ENCODE assay signal across 8 cellular contexts in genomic region chr17:76071497-76072148, GRCh38. TPM values are rescaled to one million over a fixed set of nuclear protein-coding genes. Genes with fewer than 3 reads are reported as not detected.
DNase-seq lines count a peak whose midpoint lies in the region; ATAC-seq and TF ChIP-seq lines count a peak whose summit lies in the region.

No MANE protein-coding gene starts in this region.

- no peak for TF ChIP-seq CTCF in GM20000 (IDR thresholded peaks at IDR 0.05; ENCODE audit: extremely low read depth, missing control alignments)

- H3K4me1 ChIP-seq in esophagus (ENCODE audit: control insufficient read depth in 2 of 2, insufficient read depth in 2 of 2, low read length in 1 of 2), result peaks cover 7 to 25% of the 10 kb centered on the region in 2 donors
- peaks cover 9% of the 10 kb centered on the region for H3K4me1 ChIP-seq in rectal smooth muscle tissue (ENCODE audit: control insufficient read depth, insufficient read depth, low read length)

- H3K9me3 ChIP-seq in SK-N-MC (ENCODE audit: low read depth, low read length) (no peaks in the 10 kb centered on the region), esophagus (ENCODE audit: control insufficient read depth in 2 of 2, insufficient read depth in 1 of 2, low read depth in 1 of 2, low read length in 1 of 2) (no peaks in the 10 kb centered on the region)

- H3K27ac ChIP-seq in SK-N-MC (peak overlapping the region; percentile 62; the same call in 1 of the 2 replicates), esophagus (ENCODE audit: low read depth in 2 of 2, low read length in 1 of 2) (peak overlapping the region; percentile 74 to 84), rectal smooth muscle tissue (ENCODE audit: low read depth, low read length) (peak overlapping the region; percentile 71)

- H3K4me3 ChIP-seq in SK-N-MC, result peak overlapping the region; percentile 86
- H3K4me3 ChIP-seq in esophagus (ENCODE audit: low read depth in 1 of 2, low read length in 2 of 2), result peak overlapping the region; percentile 82 to 88
- H3K4me3 ChIP-seq in rectal smooth muscle tissue (ENCODE audit: low read length), result peak overlapping the region; percentile 88

- H3K27me3 ChIP-seq in esophagus (ENCODE audit: control insufficient read depth in 1 of 2, insufficient read depth in 2 of 2, low read length in 2 of 2) (peaks cover 0 to 8% of the 10 kb centered on the region in 2 donors), rectal smooth muscle tissue (ENCODE audit: control insufficient read depth, insufficient read depth, low read length) (peaks cover 25% of the 10 kb centered on the region)

- H3K9ac ChIP-seq in SK-N-MC (ENCODE audit: insufficient read length) (peak overlapping the region; percentile 92), rectal smooth muscle tissue (ENCODE audit: low read length) (peak overlapping the region; percentile 84)

- in situ Hi-C loops in KBM-7 (cut with MboI; ENCODE audit: low pct_unique_long_range_greater_than_20kb, low sequenced_read_pairs), result no loop called here

- DNase-seq in GM20000 (ENCODE audit: low spot score) (peak; percentile 77), SK-N-MC (ENCODE audit: low read depth, low spot score) (no peak), KBM-7 (no peak), midbrain (lab: John Stamatoyannopoulos, UW) (no peak), GOT3 (lab: John Stamatoyannopoulos, UW) (no peak)

- 8 to 10% methylated on average over 17 of the region's 17 CpGs for WGBS in esophagus, 2 donors

- ATAC-seq in GM19351 (IDR thresholded peaks at IDR 0.05; ENCODE audit: unreplicated experiment), result no peak

- peaks cover 21% of the 10 kb centered on the region for H3K36me3 ChIP-seq in SK-N-MC (ENCODE audit: insufficient read depth, low read length)
- H3K36me3 ChIP-seq in esophagus (ENCODE audit: control insufficient read depth in 2 of 2, insufficient read depth in 2 of 2, low read length in 1 of 2), result peaks cover 4 to 6% of the 10 kb centered on the region in 2 donors
- peaks cover 6% of the 10 kb centered on the region for H3K36me3 ChIP-seq in rectal smooth muscle tissue (ENCODE audit: control insufficient read depth, insufficient read depth, low read length)

RNA-seq across cellular contexts. Expression of gene SRP68, which starts 0.7 kb away (rescaled TPM):
- 10 to 100 TPM; 34.3 to 57.9 TPM for polyA plus RNA-seq in esophagus

RNA-seq across cellular contexts. Expression of gene GALR2, which starts 3.0 kb away (rescaled TPM):
- polyA plus RNA-seq in esophagus, result under 1 TPM; 0.53 to 1.00 TPM

RNA-seq across cellular contexts. Expression of gene ZACN, which starts 7.4 kb away (rescaled TPM):
- 1 to 10 TPM; 1.2 to 2.3 TPM for polyA plus RNA-seq in esophagus

RNA-seq across cellular contexts. Expression of gene EXOC7, which starts 32.0 kb away (rescaled TPM):
- polyA plus RNA-seq in esophagus, result 10 to 100 TPM; 57.0 to 77.2 TPM

RNA-seq across cellular contexts. Expression of gene EVPL, which starts 44.5 kb away (rescaled TPM):
- 100 to 1,000 TPM; 229 to 425 TPM for polyA plus RNA-seq in esophagus
